Comparison of ENCODE assay signal across 12 cellular contexts in the genomic region with DNA sequence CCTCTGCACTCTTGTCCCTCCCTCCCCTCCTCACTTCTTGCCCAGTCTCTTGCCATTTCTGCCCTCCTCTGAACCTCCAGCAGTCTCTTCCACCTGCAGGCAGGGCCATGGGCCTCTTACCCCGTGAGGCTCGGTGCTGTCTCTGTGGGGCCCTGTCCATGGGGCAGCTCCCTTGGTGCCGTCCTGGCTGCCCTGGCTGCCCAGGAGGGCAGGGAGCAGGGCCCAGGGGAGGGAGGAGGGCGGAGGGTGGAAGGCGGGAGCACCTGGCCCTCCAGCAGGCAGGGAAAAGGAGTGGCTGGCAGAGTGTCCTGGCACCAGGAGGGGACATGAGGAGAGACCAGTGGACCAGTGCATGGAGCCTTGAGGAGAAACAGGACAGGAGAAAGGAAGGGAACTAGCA. TPM values are rescaled to one million over a fixed set of nuclear protein-coding genes. Genes with fewer than 3 reads are reported as not detected.
DNase-seq lines count a peak whose midpoint lies in the region; ATAC-seq, FAIRE-seq and TF ChIP-seq lines count a peak whose summit lies in the region.
"Had no signal": no experiment of that assay in that cellular context is flagged by ENCODE, and none has a peak within 500 bp of the region (broad histone marks: within the 10 kb centered on the region; RNA-seq: fewer than 3 reads in every experiment).

Gene RORC, minus strand, starts transcription at position 198 of the 400 bp plus-strand sequence. Its CDS starts 38 bp downstream, at position 160.

- FAIRE-seq in bronchial epithelial cell (lab: Jason Lieb, UNC): no peak

- TF ChIP-seq CTCF in C4-2B (conservative IDR thresholded peaks at IDR 0.05) (no peak), bronchial epithelial cell (IDR thresholded peaks at IDR 0.05; ENCODE audit: insufficient read depth, low read length, severe bottlenecking) (no peak)

- H3K36me3 ChIP-seq in bronchial epithelial cell (ENCODE audit: control insufficient read depth, insufficient read depth, low read length): no peaks in the 10 kb centered on the region
- H3K36me3 ChIP-seq: spleen had no signal

- DNase-seq in NCI-H2196 (lab: John Stamatoyannopoulos, UW; ENCODE audit: unreplicated experiment) (peak; percentile 68), bronchial epithelial cell (ENCODE audit: low read depth) (no peak), mucosa of gallbladder (ENCODE audit: low spot score) (peak; percentile 38), NCI-H524 treated with DMSO at 0.1 percent for 48 hours (lab: John Stamatoyannopoulos, UW) (no peak), anterior cingulate cortex (lab: John Stamatoyannopoulos, UW) (no peak), NCI-H1436 (lab: John Stamatoyannopoulos, UW) (no peak)
- DNase-seq: immature natural killer cell, KG1, spleen had no signal

- peak within 1 kb of the TSS; percentile 86 for H3K27ac ChIP-seq in C4-2B

- no peaks in the 10 kb centered on the region for H3K27me3 ChIP-seq in bronchial epithelial cell (ENCODE audit: control insufficient read depth, insufficient read depth, low read length)
- H3K27me3 ChIP-seq: dorsolateral prefrontal cortex had no signal

- peak within 1 kb of the TSS; percentile 8 for H3K4me3 ChIP-seq in bronchial epithelial cell (ENCODE audit: low read depth, low read length)
- H3K4me3 ChIP-seq: dorsolateral prefrontal cortex had no signal

- ATAC-seq in HG03378 (IDR thresholded peaks at IDR 0.05; ENCODE audit: unreplicated experiment): no peak

RNA-seq across cellular contexts. Expression of gene RORC, which starts in this region (rescaled TPM):
- total RNA-seq in bronchial epithelial cell (0.26 and 2.8 TPM in 2 replicates), mucosa of gallbladder (9.5 TPM)

Comparison
In these comparisons a context has a peak if more than half of its experiments do, and no peak if none do; other contexts are left out.
1. DNase-seq: peak in NCI-H2196 (single experiment) and mucosa of gallbladder (single experiment); none in bronchial epithelial cell (single experiment), NCI-H524 treated with DMSO at 0.1 percent for 48 hours (single experiment), anterior cingulate cortex (0 of 58) and NCI-H1436 (single experiment).